9 cellular contexts compared by ENCODE assay signal in the genomic region with DNA sequence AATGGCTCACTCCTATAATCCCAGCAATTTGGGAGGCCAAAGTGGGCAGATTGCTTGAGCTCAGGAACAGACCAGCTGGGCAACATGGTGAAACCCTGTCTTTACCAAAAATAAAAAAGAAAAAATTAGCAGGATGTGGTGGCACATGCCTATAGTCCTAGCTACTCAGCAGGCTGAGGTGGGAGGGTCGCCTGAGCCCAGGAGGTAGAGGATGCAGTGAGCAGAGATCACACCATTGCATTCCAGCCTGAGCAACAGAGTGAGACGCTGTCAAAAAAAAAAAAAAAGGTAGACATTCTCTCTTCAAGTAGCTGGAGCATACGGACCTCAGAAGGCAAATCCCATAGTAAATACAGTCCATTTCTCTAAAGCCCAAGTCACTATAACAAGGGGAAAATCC. TPM values are rescaled to one million over a fixed set of nuclear protein-coding genes. Genes with fewer than 3 reads are reported as not detected.
"Had no signal": no experiment of that assay in that cellular context is flagged by ENCODE, and none has a peak within 500 bp of the region (broad histone marks: within the 10 kb centered on the region; RNA-seq: fewer than 3 reads in every experiment).

No MANE protein-coding gene starts in this region.

- DNase-seq: GOT3, H7, HFFc6, IMR-90 had no signal

- H3K4me3 Mint-ChIP-seq: HFFc6 had no signal

- H3K27ac Mint-ChIP-seq: HFFc6 had no signal

- H3K36me3 ChIP-seq: HAP-1 had no signal

- ATAC-seq: HCT116, K562 had no signal

- H3K4me3 ChIP-seq: HAP-1, K562 had no signal

- H3K9me3 Mint-ChIP-seq: HFFc6 had no signal

- FAIRE-seq: HTR-8/SVneo, K562 had no signal

- H3K9me3 ChIP-seq: HAP-1 had no signal

RNA-seq across cellular contexts. Expression of gene C3orf80, which starts 7.1 kb away (rescaled TPM):
- total RNA-seq: HT-29, IMR-90 had no signal
- polyA plus RNA-seq: IMR-90 had no signal
